8 cellular contexts compared by ENCODE assay signal in genomic region chr4:41215155-41215554, GRCh38. TPM values are rescaled to one million over a fixed set of nuclear protein-coding genes. Genes with fewer than 3 reads are reported as not detected.
DNase-seq lines count a peak whose midpoint lies in the region; ATAC-seq and TF ChIP-seq lines count a peak whose summit lies in the region.

No MANE protein-coding gene starts in this region.

- no peak for TF ChIP-seq EP300 in stomach (IDR thresholded peaks at IDR 0.05)

- H3K4me3 ChIP-seq in esophagus squamous epithelium: peak overlapping the region in 2 of 4 donors; percentile 89 to 96
- H3K4me3 ChIP-seq in stomach: peak overlapping the region; percentile 81 to 96 (median 92)

- DNase-seq in NCI-H82 (lab: John Stamatoyannopoulos, UW) (peak; percentile 18), NCI-H82 treated with DMSO at 0.1 percent for 48 hours (lab: John Stamatoyannopoulos, UW; ENCODE audit: unreplicated experiment) (no peak), SK-MEL-5 (ENCODE audit: low read depth, low spot score) (peak; percentile 6), esophagus squamous epithelium (lab: John Stamatoyannopoulos, UW) (no peak), stomach (no peak), midbrain (lab: John Stamatoyannopoulos, UW) (no peak)
- DNase-seq in stimulated activated CD4-positive, alpha-beta T cell treated with anti-CD3 and anti-CD28 coated beads, Interleukin-4, amount 100 ng/mL, for 1 hour: no peak

- H3K27ac ChIP-seq in esophagus squamous epithelium (peak overlapping the region; percentile 78 to 94 (median 92)), stomach (peak overlapping the region; percentile 17 to 95 (median 89))

- intact Hi-C loops in esophagus squamous epithelium (cut with DNase I) (loop anchor here (5.0 kb wide), 1 partner anchor 288 kb away; no protein-coding TSS in a partner anchor), stomach (cut with DNase I; ENCODE audit: low total_unique reads) (no loop called here)

- H3K36me3 ChIP-seq in esophagus squamous epithelium: no peaks in the 10 kb centered on the region
- no peaks in the 10 kb centered on the region for H3K36me3 ChIP-seq in stomach

- TF ChIP-seq CTCF in esophagus squamous epithelium (IDR thresholded peaks at IDR 0.05): no peak
- TF ChIP-seq CTCF in stomach (IDR thresholded peaks at IDR 0.05): no peak

- in situ Hi-C loops in SK-MEL-5 (cut with HindIII; ENCODE audit: low pct_unique_long_range_greater_than_20kb, low sequenced_read_pairs): no loop called here

- peaks cover 0 to 48% (median 14%) of the 10 kb centered on the region in 3 donors for H3K4me1 ChIP-seq in esophagus squamous epithelium
- peaks cover 20 to 51% (median 40%) of the 10 kb centered on the region in 4 donors for H3K4me1 ChIP-seq in stomach

- ATAC-seq in GM18870 (IDR thresholded peaks at IDR 0.05; ENCODE audit: unreplicated experiment): no peak

- H3K9me3 ChIP-seq in esophagus squamous epithelium (no peaks in the 10 kb centered on the region), stomach (no peaks in the 10 kb centered on the region)

- WGBS in esophagus squamous epithelium, 2 donors: 26 to 45% methylated on average over 6 to 8 of the region's 9 CpGs
- WGBS in stomach, 5 donors: 19 to 36% (median 29%) methylated on average over 9 of the region's 9 CpGs

- peaks cover 0 to 6% (median 0%) of the 10 kb centered on the region in 4 donors for H3K27me3 ChIP-seq in esophagus squamous epithelium
- peaks cover 0 to 10% (median 0%) of the 10 kb centered on the region in 3 donors for H3K27me3 ChIP-seq in stomach

- TF ChIP-seq POLR2A in esophagus squamous epithelium (IDR thresholded peaks at IDR 0.05) (no peak), stomach (IDR thresholded peaks at IDR 0.05) (no peak)

RNA-seq across cellular contexts. Expression of gene APBB2, which starts 0.8 kb away (rescaled TPM):
- total RNA-seq in SK-MEL-5 (2014; rRNA removed; shearing (Covaris generic)): 10.9 and 15.5 TPM in 2 replicates
- 12.2 and 14.4 TPM in 2 replicates for polyA plus RNA-seq in SK-MEL-5 (2015; cell fraction: cytosol; rRNA removed)
- polyA plus RNA-seq in SK-MEL-5 (2015; cell fraction: nucleus; rRNA removed): 10.0 and 15.4 TPM in 2 replicates
- total RNA-seq in esophagus squamous epithelium (10 to 100 TPM; 12.2 to 29.2 (median 20.1) TPM), stomach (10 to 100 TPM in 4 of 5 donors, 1 to 10 TPM in 1; 9.0 to 55.4 (median 41.1) TPM)
- 1 to 10 TPM; 4.7 to 9.2 (median 7.9) TPM for polyA plus RNA-seq in stomach

RNA-seq across cellular contexts. Expression of gene UCHL1, which starts 41.6 kb away (rescaled TPM):
- total RNA-seq in SK-MEL-5 (2014; rRNA removed; shearing (Covaris generic)): not detected in 2 replicates
- polyA plus RNA-seq in SK-MEL-5 (2015; cell fraction: cytosol; rRNA removed): not detected in 2 replicates
- not detected in 2 replicates for polyA plus RNA-seq in SK-MEL-5 (2015; cell fraction: nucleus; rRNA removed)
- total RNA-seq in esophagus squamous epithelium: 1 to 10 TPM; 3.9 to 9.6 (median 9.0) TPM
- 10 to 100 TPM in 4 of 5 donors, 1 to 10 TPM in 1; 6.4 to 43.4 (median 17.5) TPM for total RNA-seq in stomach
- 10 to 100 TPM in 2 of 3 donors, 1 to 10 TPM in 1; 4.6 to 23.2 (median 19.9) TPM for polyA plus RNA-seq in stomach

Comparison
In these comparisons a context has a peak if more than half of its experiments do, and no peak if none do; other contexts are left out.
1. DNase-seq: peak in NCI-H82 (single experiment) and SK-MEL-5 (single experiment); none in NCI-H82 treated with DMSO at 0.1 percent for 48 hours (single experiment), esophagus squamous epithelium (single experiment), stomach (single experiment), midbrain (single experiment) and stimulated activated CD4-positive, alpha-beta T cell treated with anti-CD3 and anti-CD28 coated beads, Interleukin-4, amount 100 ng/mL, for 1 hour (single experiment).